Comparison of ENCODE assay signal across 8 cellular contexts in genomic region chr2:45771251-45771650, GRCh38.
DNase-seq lines count a peak whose midpoint lies in the region; ATAC-seq and TF ChIP-seq lines count a peak whose summit lies in the region.
"Had no signal": no experiment of that assay in that cellular context is flagged by ENCODE, and none has a peak within 500 bp of the region (broad histone marks: within the 10 kb centered on the region; RNA-seq: fewer than 3 reads in every experiment).

No MANE protein-coding gene starts in this region.

- H3K27ac ChIP-seq in transverse colon (peak overlapping the region; percentile 55 to 76 (median 69)), PC-3 (ENCODE audit: low read length) (no peak overlapping the region)

- no peak overlapping the region for H3K4me3 Mint-ChIP-seq in WTC11
- H3K4me3 Mint-ChIP-seq: T-helper 1 cell treated with Interleukin-12 subunit alpha and Interleukin-12 subunit beta and Interleukin-4 antibody, amounts not matched to agents 30 μg/mL and 1 μg/mL, for 36 hours had no signal

- DNase-seq in NCI-H1417 (lab: John Stamatoyannopoulos, UW) (peak; percentile 69 to 92 (median 78)), WTC11 (ENCODE audit: low spot score) (peak; percentile 17), left colon (peak; percentile 25 to 56), transverse colon (peak; percentile 18), PC-3 (no peak)

- ATAC-seq in WTC11 (peak; percentile 76), left colon (no peak), PC-3 (no peak), GM19463 (IDR thresholded peaks at IDR 0.05; ENCODE audit: unreplicated experiment) (no peak), GM21528 (IDR thresholded peaks at IDR 0.05; ENCODE audit: low FRiP score, unreplicated experiment) (no peak)

- WGBS in transverse colon (ENCODE audit: low coverage in 1 of 2), 2 donors = 54 to 60% methylated on average over 2 to 10 of the region's 10 CpGs

- CTCF ChIA-PET in WTC11 (lab: Charles Lee) (interaction anchor here (0.6 to 1.1 kb wide), 3 partner anchors 7 to 616 kb away, joined by 4 to 6 read pairs (median 4); no protein-coding TSS in a partner anchor), PC-3 (lab: Charles Lee) (interaction anchor here (1.0 kb wide), 1 partner anchor 7 kb away, joined by 3 read pairs; no protein-coding TSS in a partner anchor)

- no peaks in the 10 kb centered on the region for H3K27me3 ChIP-seq in transverse colon
- H3K27me3 ChIP-seq in PC-3 (ENCODE audit: low read length) = no peaks in the 10 kb centered on the region

- no peak overlapping the region for H3K9ac ChIP-seq in PC-3 (ENCODE audit: low read length)

- H2AFZ ChIP-seq in PC-3 (ENCODE audit: low read length) = no peak overlapping the region

- no peaks in the 10 kb centered on the region for H3K36me3 ChIP-seq in transverse colon
- no peaks in the 10 kb centered on the region for H3K36me3 ChIP-seq in PC-3 (ENCODE audit: low read depth, low read length)

- no peaks in the 10 kb centered on the region for H3K9me3 Mint-ChIP-seq in WTC11
- H3K9me3 Mint-ChIP-seq: T-helper 1 cell treated with Interleukin-12 subunit alpha and Interleukin-12 subunit beta and Interleukin-4 antibody, amounts not matched to agents 30 μg/mL and 1 μg/mL, for 36 hours had no signal

- POLR2A ChIA-PET in WTC11 (lab: Charles Lee) (interaction anchor here (0.7 to 1.4 kb wide), 3 partner anchors 32 to 132 kb away, joined by 3 to 4 read pairs (median 3); no protein-coding TSS in a partner anchor), PC-3 (lab: Charles Lee; ENCODE audit: unreplicated experiment) (no interaction called here)

- H3K79me2 ChIP-seq in PC-3 (ENCODE audit: low read length) = no peaks in the 10 kb centered on the region

- H3K9me3 ChIP-seq in transverse colon = no peaks in the 10 kb centered on the region
- no peaks in the 10 kb centered on the region for H3K9me3 ChIP-seq in PC-3 (ENCODE audit: low read length)

- no peaks in the 10 kb centered on the region for H4K20me1 ChIP-seq in PC-3 (ENCODE audit: low read length)

- no peak for TF ChIP-seq EP300 in transverse colon (IDR thresholded peaks at IDR 0.05; ENCODE audit: low read depth)

- in situ Hi-C loops in transverse colon (cut with MboI; ENCODE audit: low pct_ligation_motif_present in 1 of 4, low pct_unique_long_range_greater_than_20kb in 1 of 4, low sequenced_read_pairs in 3 of 4) = loop anchor here in 2 of 4 donors (10.0 kb wide), 1 partner anchor 126 kb away; no protein-coding TSS in a partner anchor

- TF ChIP-seq CTCF in WTC11 (IDR thresholded peaks at IDR 0.05) = no peak
- no peak for TF ChIP-seq CTCF in transverse colon (IDR thresholded peaks at IDR 0.05)
- no peak for TF ChIP-seq CTCF in PC-3 (conservative IDR thresholded peaks at IDR 0.05; ENCODE audit: low read depth, low read length)

- TF ChIP-seq POLR2A in transverse colon (IDR thresholded peaks at IDR 0.05) = no peak

- H3K36me3 Mint-ChIP-seq in WTC11 = no peaks in the 10 kb centered on the region

- peaks cover 27% of the 10 kb centered on the region for H3K4me1 Mint-ChIP-seq in WTC11

- no peak overlapping the region for H3K27ac Mint-ChIP-seq in WTC11
- H3K27ac Mint-ChIP-seq: T-helper 1 cell treated with Interleukin-12 subunit alpha and Interleukin-12 subunit beta and Interleukin-4 antibody, amounts not matched to agents 30 μg/mL and 1 μg/mL, for 36 hours had no signal

- no peaks in the 10 kb centered on the region for H3K27me3 Mint-ChIP-seq in WTC11 (ENCODE audit: low read depth)

- BruUV-seq in PC-3 (replicated peaks; lab: Mats Ljungman, UMichigan) = no TSS peak

- no peaks in the 10 kb centered on the region; the same call in 1 of the 2 replicates for H3K9me2 ChIP-seq in PC-3 (replicated peaks; ENCODE audit: low read length)

- H3K4me1 ChIP-seq in transverse colon = peaks cover 0 to 30% (median 3%) of the 10 kb centered on the region in 4 donors
- no peaks in the 10 kb centered on the region for H3K4me1 ChIP-seq in PC-3 (ENCODE audit: insufficient read depth, low read length)

- H3K4me2 ChIP-seq in PC-3 (ENCODE audit: low read length) = no peak overlapping the region

- intact Hi-C loops in left colon (cut with DNase I, micrococcal nuclease) = no loop called here
- intact Hi-C loops in transverse colon (cut with DNase I; ENCODE audit: low total_unique reads) = no loop called here
- intact Hi-C loops in PC-3 (cut with micrococcal nuclease) = no loop called here

- H3F3A ChIP-seq in PC-3 (ENCODE audit: low read length, unreplicated experiment) = no peaks in the 10 kb centered on the region

- H3K4me3 ChIP-seq in transverse colon (peak overlapping the region in 1 of 4 donors; percentile 27), PC-3 (ENCODE audit: low read length) (no peak overlapping the region)

TF ChIP-seq in WTC11, 78 proteins besides CTCF, POLR2A, EP300 and RAD21:
- TF ChIP-seq GABPB1 (CRISPR knock-in tag; IDR thresholded peaks at IDR 0.05) = no peak
- no peak for TF ChIP-seq FOXJ3 (CRISPR knock-in tag; IDR thresholded peaks at IDR 0.05; ENCODE audit: borderline replicate concordance)
- no peak for TF ChIP-seq SMAD4 (CRISPR knock-in tag; IDR thresholded peaks at IDR 0.05)
- no peak for TF ChIP-seq ARID4B (CRISPR knock-in tag; IDR thresholded peaks at IDR 0.05; ENCODE audit: borderline replicate concordance)
- no peak for TF ChIP-seq JUN (CRISPR knock-in tag; IDR thresholded peaks at IDR 0.05)
- no peak for TF ChIP-seq PRRX2 (CRISPR knock-in tag; IDR thresholded peaks at IDR 0.05)
- no peak for TF ChIP-seq OVOL2 (CRISPR knock-in tag; IDR thresholded peaks at IDR 0.05; ENCODE audit: borderline replicate concordance)
- no peak for TF ChIP-seq ZNF121 (CRISPR knock-in tag; IDR thresholded peaks at IDR 0.05)
- TF ChIP-seq CREB1 (CRISPR knock-in tag; IDR thresholded peaks at IDR 0.05) = no peak
- no peak for TF ChIP-seq USF2 (CRISPR knock-in tag; IDR thresholded peaks at IDR 0.05)
- no peak for TF ChIP-seq STAT6 (CRISPR knock-in tag; conservative IDR thresholded peaks at IDR 0.05; ENCODE audit: low read depth)
- TF ChIP-seq ATF3 (CRISPR knock-in tag; conservative IDR thresholded peaks at IDR 0.05) = no peak
- no peak for TF ChIP-seq TP53 (CRISPR knock-in tag; IDR thresholded peaks at IDR 0.05)
